In the genomic region with DNA sequence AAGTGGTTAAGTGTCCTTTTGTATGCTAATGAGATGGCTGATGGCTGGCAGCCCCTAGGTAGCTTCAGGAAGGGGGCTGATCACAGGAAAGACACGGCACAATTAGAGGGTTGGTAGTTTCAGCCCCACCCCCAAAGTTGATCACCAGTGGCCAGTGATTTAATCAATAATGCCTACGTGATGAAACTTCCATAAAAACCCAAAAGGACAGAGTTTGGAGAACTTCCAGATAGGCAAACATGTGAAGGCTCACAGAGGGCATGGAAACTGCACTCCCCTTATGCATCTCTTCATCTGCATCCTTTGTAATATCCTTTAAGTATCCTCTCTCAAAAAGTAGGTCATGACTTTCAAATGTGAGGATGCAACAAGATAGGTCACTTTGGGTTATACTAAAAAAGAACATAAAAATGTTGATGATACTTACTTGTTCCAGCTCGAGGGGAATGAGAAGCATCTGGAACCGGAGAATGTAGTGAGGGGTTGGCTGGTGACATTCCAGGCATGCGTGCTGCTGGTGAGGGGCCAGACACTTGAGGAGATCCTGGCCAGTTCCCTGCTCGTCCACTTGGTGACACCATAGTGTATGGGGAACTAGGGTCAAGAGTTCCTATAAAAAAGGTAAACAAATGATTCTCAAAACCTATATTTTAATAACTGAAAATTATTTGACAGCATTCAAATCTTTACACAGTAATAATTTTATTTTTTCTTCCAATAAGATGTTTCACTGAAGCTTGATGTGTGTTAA, we compare ENCODE assay signal across 11 cellular contexts. TPM values are rescaled to one million over a fixed set of nuclear protein-coding genes. Genes with fewer than 3 reads are reported as not detected.
A peak's percentile ranks its signal among the peaks of the same experiment; 100 is the strongest.
DNase-seq lines count a peak whose midpoint lies in the region; ATAC-seq and TF ChIP-seq lines count a peak whose summit lies in the region.
"Had no signal": no experiment of that assay in that cellular context is flagged by ENCODE, and none has a peak within 500 bp of the region (broad histone marks: within the 10 kb centered on the region; RNA-seq: fewer than 3 reads in every experiment).

No MANE protein-coding gene starts in this region.

- peak; percentile 45 for TF ChIP-seq CTCF in hepatocyte (IDR thresholded peaks at IDR 0.05; ENCODE audit: poor library complexity)

- H3K27me3 Mint-ChIP-seq in activated T-cell treated with anti-CD3 and anti-CD28 coated beads, Interleukin-2, amount 50 U/mL, for 24 hours = peaks cover 5% of the 10 kb centered on the region
- H3K27me3 Mint-ChIP-seq in activated CD4-positive, alpha-beta memory T cell treated with anti-CD3 and anti-CD28 coated beads for 36 hours = no peaks in the 10 kb centered on the region
- no peaks in the 10 kb centered on the region for H3K27me3 Mint-ChIP-seq in stimulated activated naive B cell treated with anti-CD40 and anti-IgM and Interleukin-4, amounts not matched to agents 10 μg/mL and 1 μg/mL and 100 μg/mL, for 72 hours
- H3K27me3 Mint-ChIP-seq in activated naive CD8-positive, alpha-beta T cell treated with anti-CD3 and anti-CD28 coated beads, Interleukin-2, amount 50 U/mL, for 24 hours = no peaks in the 10 kb centered on the region

- no peaks in the 10 kb centered on the region for H3K27me3 ChIP-seq in hepatocyte
- H3K27me3 ChIP-seq: BLaER1 treated with 17β-estradiol and CSF1 and Interleukin-3, amounts not matched to agents 10 nM and 100 nM; sigmoid colon had no signal

- CTCF ChIA-PET in activated CD4-positive, alpha-beta memory T cell treated with anti-CD3 and anti-CD28 coated beads for 36 hours (lab: Charles Lee) = interaction anchor here (1.4 to 1.6 kb wide), 2 partner anchors 12 to 131 kb away, joined by 8 to 10 read pairs; no protein-coding TSS in a partner anchor

- DNase-seq in activated T-cell treated with anti-CD3 and anti-CD28 coated beads, Interleukin-2, amount 50 U/mL, for 24 hours = no peak
- DNase-seq in activated T-cell treated with anti-CD3 and anti-CD28 coated beads for 4 hours (no peak), hepatocyte (ENCODE audit: low spot score) (peak; percentile 39), NCI-H2107 treated with DMSO at 0.1 percent for 48 hours (lab: John Stamatoyannopoulos, UW; ENCODE audit: unreplicated experiment) (no peak)
- no peak for DNase-seq in activated CD4-positive, alpha-beta memory T cell treated with anti-CD3 and anti-CD28 coated beads for 36 hours
- DNase-seq in stimulated activated naive B cell treated with anti-CD40 and anti-IgM and Interleukin-4, amounts not matched to agents 10 μg/mL and 1 μg/mL and 100 μg/mL, for 72 hours = no peak
- DNase-seq in activated naive CD8-positive, alpha-beta T cell treated with anti-CD3 and anti-CD28 coated beads, Interleukin-2, amount 50 U/mL, for 24 hours = no peak
- DNase-seq: sigmoid colon, T-helper 9 cell had no signal

- H3K9me2 ChIP-seq in hepatocyte (replicated peaks; ENCODE audit: insufficient read depth) = no peaks in the 10 kb centered on the region

- no peak overlapping the region for H3K4me3 Mint-ChIP-seq in activated T-cell treated with anti-CD3 and anti-CD28 coated beads, Interleukin-2, amount 50 U/mL, for 24 hours
- no peak overlapping the region for H3K4me3 Mint-ChIP-seq in activated CD4-positive, alpha-beta memory T cell treated with anti-CD3 and anti-CD28 coated beads for 36 hours
- no peak overlapping the region for H3K4me3 Mint-ChIP-seq in stimulated activated naive B cell treated with anti-CD40 and anti-IgM and Interleukin-4, amounts not matched to agents 10 μg/mL and 1 μg/mL and 100 μg/mL, for 72 hours
- H3K4me3 Mint-ChIP-seq in activated naive CD8-positive, alpha-beta T cell treated with anti-CD3 and anti-CD28 coated beads, Interleukin-2, amount 50 U/mL, for 24 hours = no peak overlapping the region

- H3K36me3 ChIP-seq in hepatocyte (replicated peaks; ENCODE audit: insufficient read depth, low read depth) = no peaks in the 10 kb centered on the region

- peaks cover 7% of the 10 kb centered on the region for H3K4me1 Mint-ChIP-seq in activated T-cell treated with anti-CD3 and anti-CD28 coated beads, Interleukin-2, amount 50 U/mL, for 24 hours (ENCODE audit: low read depth)
- H3K4me1 Mint-ChIP-seq in activated CD4-positive, alpha-beta memory T cell treated with anti-CD3 and anti-CD28 coated beads for 36 hours (ENCODE audit: low read depth) = no peaks in the 10 kb centered on the region
- peaks cover 6 to 8% of the 10 kb centered on the region in 2 donors for H3K4me1 Mint-ChIP-seq in stimulated activated naive B cell treated with anti-CD40 and anti-IgM and Interleukin-4, amounts not matched to agents 10 μg/mL and 1 μg/mL and 100 μg/mL, for 72 hours
- H3K4me1 Mint-ChIP-seq in activated naive CD8-positive, alpha-beta T cell treated with anti-CD3 and anti-CD28 coated beads, Interleukin-2, amount 50 U/mL, for 24 hours = peaks cover 2% of the 10 kb centered on the region

- no peaks in the 10 kb centered on the region for H3K9me3 ChIP-seq in hepatocyte (ENCODE audit: low read depth)
- H3K9me3 ChIP-seq: BLaER1 treated with 17β-estradiol and CSF1 and Interleukin-3, amounts not matched to agents 10 nM and 100 nM; sigmoid colon had no signal

- peaks cover 85% of the 10 kb centered on the region for H3K36me3 Mint-ChIP-seq in activated T-cell treated with anti-CD3 and anti-CD28 coated beads, Interleukin-2, amount 50 U/mL, for 24 hours (ENCODE audit: low read depth)
- peaks cover 24% of the 10 kb centered on the region for H3K36me3 Mint-ChIP-seq in activated CD4-positive, alpha-beta memory T cell treated with anti-CD3 and anti-CD28 coated beads for 36 hours
- H3K36me3 Mint-ChIP-seq in stimulated activated naive B cell treated with anti-CD40 and anti-IgM and Interleukin-4, amounts not matched to agents 10 μg/mL and 1 μg/mL and 100 μg/mL, for 72 hours = peaks cover 17 to 65% of the 10 kb centered on the region in 2 donors
- H3K36me3 Mint-ChIP-seq in activated naive CD8-positive, alpha-beta T cell treated with anti-CD3 and anti-CD28 coated beads, Interleukin-2, amount 50 U/mL, for 24 hours (ENCODE audit: low read depth) = peaks cover 23% of the 10 kb centered on the region

- peak overlapping the region; percentile 77 for H3K27ac Mint-ChIP-seq in activated T-cell treated with anti-CD3 and anti-CD28 coated beads, Interleukin-2, amount 50 U/mL, for 24 hours
- peak overlapping the region; percentile 45 for H3K27ac Mint-ChIP-seq in activated CD4-positive, alpha-beta memory T cell treated with anti-CD3 and anti-CD28 coated beads for 36 hours
- H3K27ac Mint-ChIP-seq in stimulated activated naive B cell treated with anti-CD40 and anti-IgM and Interleukin-4, amounts not matched to agents 10 μg/mL and 1 μg/mL and 100 μg/mL, for 72 hours = peak overlapping the region; percentile 20
- H3K27ac Mint-ChIP-seq in activated naive CD8-positive, alpha-beta T cell treated with anti-CD3 and anti-CD28 coated beads, Interleukin-2, amount 50 U/mL, for 24 hours = no peak overlapping the region

- 48% methylated on average over 6 of the region's 6 CpGs for WGBS in hepatocyte (ENCODE audit: low lambda C conversion rate, missing lambda C conversion rate)

- H3K9me3 Mint-ChIP-seq in activated T-cell treated with anti-CD3 and anti-CD28 coated beads, Interleukin-2, amount 50 U/mL, for 24 hours = no peaks in the 10 kb centered on the region
- no peaks in the 10 kb centered on the region for H3K9me3 Mint-ChIP-seq in activated CD4-positive, alpha-beta memory T cell treated with anti-CD3 and anti-CD28 coated beads for 36 hours
- H3K9me3 Mint-ChIP-seq in stimulated activated naive B cell treated with anti-CD40 and anti-IgM and Interleukin-4, amounts not matched to agents 10 μg/mL and 1 μg/mL and 100 μg/mL, for 72 hours = no peaks in the 10 kb centered on the region
- H3K9me3 Mint-ChIP-seq in activated naive CD8-positive, alpha-beta T cell treated with anti-CD3 and anti-CD28 coated beads, Interleukin-2, amount 50 U/mL, for 24 hours = no peaks in the 10 kb centered on the region

- no peaks in the 10 kb centered on the region for H3K79me2 ChIP-seq in hepatocyte

- intact Hi-C loops in activated CD4-positive, alpha-beta memory T cell treated with anti-CD3 and anti-CD28 coated beads for 36 hours (cut with micrococcal nuclease) = no loop called here

- H3K4me3 ChIP-seq in hepatocyte = no peak overlapping the region
- H3K4me3 ChIP-seq: BLaER1 treated with 17β-estradiol and CSF1 and Interleukin-3, amounts not matched to agents 10 nM and 100 nM; sigmoid colon had no signal

- H2AFZ ChIP-seq in hepatocyte = no peak overlapping the region

- H3K27ac ChIP-seq in hepatocyte = no peak overlapping the region
- H3K27ac ChIP-seq: BLaER1 treated with 17β-estradiol and CSF1 and Interleukin-3, amounts not matched to agents 10 nM and 100 nM had no signal

- no peak overlapping the region for H3K4me2 ChIP-seq in hepatocyte
- H3K4me2 ChIP-seq: BLaER1 treated with 17β-estradiol and CSF1 and Interleukin-3, amounts not matched to agents 10 nM and 100 nM had no signal

- no peaks in the 10 kb centered on the region for H3K4me1 ChIP-seq in hepatocyte (ENCODE audit: insufficient read depth)
- H3K4me1 ChIP-seq: sigmoid colon had no signal

- no peak for ATAC-seq in stimulated activated naive B cell treated with anti-CD40 and anti-IgM and Interleukin-4, amounts not matched to agents 10 μg/mL and 1 μg/mL and 100 μg/mL, for 72 hours (replicated peaks)
- ATAC-seq in activated naive CD8-positive, alpha-beta T cell treated with anti-CD3 and anti-CD28 coated beads, Interleukin-2, amount 50 U/mL, for 24 hours = no peak
- ATAC-seq in GM21529 (IDR thresholded peaks at IDR 0.05; ENCODE audit: unreplicated experiment) = no peak

- H4K20me1 ChIP-seq in hepatocyte (ENCODE audit: insufficient read depth, poor library complexity, severe bottlenecking) = no peaks in the 10 kb centered on the region

- POLR2A ChIA-PET in activated CD4-positive, alpha-beta memory T cell treated with anti-CD3 and anti-CD28 coated beads for 36 hours (lab: Charles Lee) = no interaction called here

RNA-seq across cellular contexts. Expression of a gene that starts 16.7 kb away (rescaled TPM):
- 10 to 100 TPM; 20.2 to 20.5 TPM for total RNA-seq in activated CD4-positive, alpha-beta memory T cell treated with anti-CD3 and anti-CD28 coated beads for 36 hours
- 10.2 and 11.3 TPM in 2 replicates for total RNA-seq in hepatocyte
- polyA plus RNA-seq in hepatocyte = 5.5 and 6.1 TPM in 2 replicates

RNA-seq across cellular contexts. Expression of a gene that starts 40.8 kb away (rescaled TPM):
- not detected for total RNA-seq in activated CD4-positive, alpha-beta memory T cell treated with anti-CD3 and anti-CD28 coated beads for 36 hours
- total RNA-seq in hepatocyte = not detected in 2 replicates
- polyA plus RNA-seq in hepatocyte = not detected in 2 replicates
- total RNA-seq: sigmoid colon had no signal
- polyA plus RNA-seq: sigmoid colon had no signal
